Comparison of ENCODE assay signal across 8 cellular contexts in genomic region chr3:182792901-182793662, GRCh38. TPM values are rescaled to one million over a fixed set of nuclear protein-coding genes. Genes with fewer than 3 reads are reported as not detected.
DNase-seq lines count a peak whose midpoint lies in the region; ATAC-seq and TF ChIP-seq lines count a peak whose summit lies in the region.

ATP11B (plus strand) TSS chr3:182793504; CDS start chr3:182793760, 256 bp downstream.

- H3K4me3 ChIP-seq in AG09309 (ENCODE audit: control insufficient read depth, low read depth, low read length) = peak within 1 kb of the TSS; percentile 78

- H3K4me3 Mint-ChIP-seq in chondrocyte (ENCODE audit: unreplicated experiment) = peak within 1 kb of the TSS; percentile 93

- H3K4me1 Mint-ChIP-seq in chondrocyte (ENCODE audit: low read depth) = peaks cover 40% of the 10 kb centered on the region

- no peak for DNase-seq in AG09309 (ENCODE audit: low read depth)
- peak; percentile 75 for DNase-seq in NCI-H345 treated with DMSO at 0.1 percent for 48 hours (lab: John Stamatoyannopoulos, UW; ENCODE audit: unreplicated experiment)
- peak; percentile 71 for DNase-seq in activated CD4-positive, alpha-beta T cell treated with anti-CD3 and anti-CD28 coated beads for 1 hour
- no peak for DNase-seq in chondrocyte (ENCODE audit: low spot score)
- peak; percentile 86 for DNase-seq in kidney glomerular epithelial cell (lab: John Stamatoyannopoulos, UW)
- DNase-seq in stimulated activated CD4-positive, alpha-beta T cell treated with anti-CD3 and anti-CD28 coated beads, Interleukin-15, amount 100 ng/mL, for 48 hours (ENCODE audit: low read depth in 2 of 2) = peak; percentile 33 to 67

- TF ChIP-seq CTCF in AG09309 (IDR thresholded peaks at IDR 0.05; ENCODE audit: control insufficient read depth, insufficient read depth, low read depth, low read length, missing control alignments) = no peak
- TF ChIP-seq CTCF in chondrocyte (IDR thresholded peaks at IDR 0.05) = no peak

- no peaks in the 10 kb centered on the region for H3K36me3 Mint-ChIP-seq in chondrocyte (ENCODE audit: low read depth)

- ATAC-seq in GM18873 (IDR thresholded peaks at IDR 0.05; ENCODE audit: low FRiP score, unreplicated experiment) (peak; percentile 48), HG03103 (IDR thresholded peaks at IDR 0.05; ENCODE audit: low read depth, unreplicated experiment) (peak; percentile 58)

- peak within 1 kb of the TSS; percentile 99 for H3K27ac Mint-ChIP-seq in chondrocyte (ENCODE audit: unreplicated experiment)

- no peaks in the 10 kb centered on the region for H3K27me3 Mint-ChIP-seq in chondrocyte (ENCODE audit: low read depth)

- no peaks in the 10 kb centered on the region for H3K9me3 Mint-ChIP-seq in chondrocyte (ENCODE audit: low read depth)

RNA-seq across cellular contexts. Expression of gene ATP11B, which starts in this region (rescaled TPM):
- total RNA-seq in chondrocyte = 71.7 to 73.2 TPM (median 71.9 TPM) in 3 replicates

Comparison
In these comparisons a context has a peak if more than half of its experiments do, and no peak if none do; other contexts are left out.
1. DNase-seq: peak in NCI-H345 treated with DMSO at 0.1 percent for 48 hours (single experiment), activated CD4-positive, alpha-beta T cell treated with anti-CD3 and anti-CD28 coated beads for 1 hour (single experiment), kidney glomerular epithelial cell (single experiment) and stimulated activated CD4-positive, alpha-beta T cell treated with anti-CD3 and anti-CD28 coated beads, Interleukin-15, amount 100 ng/mL, for 48 hours (2 of 2); none in AG09309 (single experiment) and chondrocyte (single experiment).